In genomic region chr4:93660036-93660435, GRCh38 we compare ENCODE assay signal across 8 cellular contexts.
"Had no signal": no experiment of that assay in that cellular context is flagged by ENCODE, and none has a peak within 500 bp of the region (broad histone marks: within the 10 kb centered on the region; RNA-seq: fewer than 3 reads in every experiment).

No MANE protein-coding gene starts in this region.

- H3K36me3 Mint-ChIP-seq: IgD-negative memory B cell had no signal

- H3K4me3 Mint-ChIP-seq: HFFc6, IgD-negative memory B cell had no signal

- ATAC-seq: HCT116, HepG2 had no signal

- DNase-seq: GOT3, H7, HFFc6 had no signal

- H3K4me1 Mint-ChIP-seq: IgD-negative memory B cell had no signal

- H3K27ac Mint-ChIP-seq: HFFc6, IgD-negative memory B cell had no signal

- H3K27ac ChIP-seq: HL-60 had no signal

- H3K27me3 Mint-ChIP-seq: IgD-negative memory B cell had no signal

- H3K36me3 ChIP-seq: HAP-1 had no signal

- H3K4me3 ChIP-seq: HAP-1 had no signal

- H3K9me3 ChIP-seq: HAP-1 had no signal
